Comparison of ENCODE assay signal across 11 cellular contexts in genomic region chr7:16660702-16661464, GRCh38. TPM values are rescaled to one million over a fixed set of nuclear protein-coding genes. Genes with fewer than 3 reads are reported as not detected.
DNase-seq lines count a peak whose midpoint lies in the region; TF ChIP-seq lines count a peak whose summit lies in the region.
"Had no signal": no experiment of that assay in that cellular context is flagged by ENCODE, and none has a peak within 500 bp of the region (broad histone marks: within the 10 kb centered on the region; RNA-seq: fewer than 3 reads in every experiment).

No MANE protein-coding gene starts in this region.

- H3K9me3 ChIP-seq in iPS-20b (ENCODE audit: insufficient read depth, low read depth, low read length) (no peaks in the 10 kb centered on the region), tibial nerve (no peaks in the 10 kb centered on the region)
- H3K9me3 ChIP-seq: tibial artery had no signal

- no peak for TF ChIP-seq CTCF in HFF-Myc (IDR thresholded peaks at IDR 0.05; ENCODE audit: low read depth, low read length, missing control alignments)
- TF ChIP-seq CTCF in tibial nerve (IDR thresholded peaks at IDR 0.05) = no peak

- DNase-seq in AG08395 (ENCODE audit: low spot score) (peak; percentile 51), HFF-Myc (ENCODE audit: extremely low read depth, low read depth) (peak; percentile 59), SW480 (ENCODE audit: low spot score) (peak; percentile 93), T1000 (lab: John Stamatoyannopoulos, UW) (no peak), tibial nerve (ENCODE audit: low spot score in 2 of 2) (no peak), posterior vena cava (ENCODE audit: low spot score) (no peak), NCI-H1417 treated with DMSO at 0.1 percent for 48 hours (lab: John Stamatoyannopoulos, UW) (no peak)
- DNase-seq: activated CD4-positive, alpha-beta T cell treated with anti-CD3 and anti-CD28 coated beads, Interleukin-2, amount 50 U/mL, for 4 hours; tibial artery had no signal

- peaks cover 6% of the 10 kb centered on the region; the same call in 1 of the 2 replicates for H3K36me3 ChIP-seq in iPS-20b (ENCODE audit: insufficient read depth, low read depth, low read length)
- no peaks in the 10 kb centered on the region for H3K36me3 ChIP-seq in tibial nerve
- H3K36me3 ChIP-seq: tibial artery had no signal

- 77 to 83% methylated on average over 5 of the region's 5 CpGs for WGBS in tibial nerve, 2 donors

- no peaks in the 10 kb centered on the region for H3K27me3 ChIP-seq in iPS-20b (ENCODE audit: insufficient read depth, low read length)
- H3K27me3 ChIP-seq in tibial nerve = no peaks in the 10 kb centered on the region
- H3K27me3 ChIP-seq: tibial artery had no signal

- H3K4me1 ChIP-seq in iPS-20b (ENCODE audit: insufficient read depth, low read length) = peaks cover 21% of the 10 kb centered on the region
- peaks cover 0 to 17% (median 5%) of the 10 kb centered on the region in 4 donors for H3K4me1 ChIP-seq in tibial nerve

- H3K4me3 ChIP-seq in HFF-Myc (replicated peaks; ENCODE audit: low read depth, low read length) = no peak overlapping the region
- no peak overlapping the region for H3K4me3 ChIP-seq in iPS-20b (ENCODE audit: low read length)
- H3K4me3 ChIP-seq in tibial nerve = no peak overlapping the region
- H3K4me3 ChIP-seq: skin epidermis, tibial artery had no signal

- intact Hi-C loops in posterior vena cava (cut with DNase I) = no loop called here

- no peak overlapping the region for H3K9ac ChIP-seq in iPS-20b (ENCODE audit: low read depth, low read length)

- H3K27ac ChIP-seq in iPS-20b (ENCODE audit: low read length) (peak overlapping the region; percentile 56), tibial nerve (no peak overlapping the region)
- H3K27ac ChIP-seq: skin epidermis had no signal

- no peak for TF ChIP-seq POLR2A in tibial nerve (IDR thresholded peaks at IDR 0.05)

- TF ChIP-seq EP300 in tibial nerve (IDR thresholded peaks at IDR 0.05) = no peak

RNA-seq across cellular contexts. Expression of gene BZW2, which starts 14.9 kb away (rescaled TPM):
- total RNA-seq in tibial nerve (10 to 100 TPM; 50.2 to 69.3 (median 52.3) TPM), posterior vena cava (10 to 100 TPM; 25.1 to 31.3 TPM)

RNA-seq across cellular contexts. Expression of gene ANKMY2, which starts 15.3 kb away (rescaled TPM):
- total RNA-seq in tibial nerve (10 to 100 TPM; 10.0 to 15.3 (median 13.7) TPM), posterior vena cava (10 to 100 TPM; 14.6 to 14.8 TPM)

Comparison
In these comparisons a context has a peak if more than half of its experiments do, and no peak if none do; other contexts are left out.
1. DNase-seq: peak in AG08395 (single experiment), HFF-Myc (single experiment) and SW480 (single experiment); none in T1000 (single experiment), tibial nerve (0 of 2), posterior vena cava (single experiment) and NCI-H1417 treated with DMSO at 0.1 percent for 48 hours (single experiment).